Comparison of ENCODE assay signal across 25 cellular contexts in genomic region chr2:579351-579886, GRCh38.
DNase-seq lines count a peak whose midpoint lies in the region; ATAC-seq and TF ChIP-seq lines count a peak whose summit lies in the region.
"Had no signal": no experiment of that assay in that cellular context is flagged by ENCODE, and none has a peak within 500 bp of the region (broad histone marks: within the 10 kb centered on the region; RNA-seq: fewer than 3 reads in every experiment).

No MANE protein-coding gene starts in this region.

- H3K4me3 ChIP-seq in LNCaP clone FGC (ENCODE audit: low read depth, low read length) = no peak overlapping the region
- H3K4me3 ChIP-seq: dorsolateral prefrontal cortex, ovary, spleen, suprapubic skin had no signal

- TF ChIP-seq CTCF in LNCaP clone FGC (IDR thresholded peaks at IDR 0.05; ENCODE audit: control insufficient read depth, extremely low read depth, insufficient read depth) = no peak

- DNase-seq in DMS79 treated with DMSO at 0.1 percent for 48 hours (lab: John Stamatoyannopoulos, UW) = peak; percentile 12
- no peak for DNase-seq in DMS79 (lab: John Stamatoyannopoulos, UW)
- peak; percentile 96 for DNase-seq in LNCaP clone FGC (ENCODE audit: low read depth)
- peak; percentile 58 for DNase-seq in NCI-H69 (lab: John Stamatoyannopoulos, UW)
- peak; percentile 29 for DNase-seq in cerebellum (ENCODE audit: low spot score)
- DNase-seq in activated effector memory CD4-positive, alpha-beta T cell treated with anti-CD3 and anti-CD28 coated beads, Interleukin-2, amount 50 U/mL, for 16 hours = no peak
- DNase-seq: 8988T; activated CD4-positive, alpha-beta T cell treated with anti-CD3 and anti-CD28 coated beads, Interleukin-2, amount 10 ng/mL, durations not matched to agents 7 days and 5 days; anterior cingulate cortex; CD4-positive, alpha-beta memory T cell; DMS53; H7; islet precursor cell; NCI-H2171; ovary; SK-N-SH; spleen; stimulated activated CD4-positive, alpha-beta T cell treated with anti-CD3 and anti-CD28 coated beads, Interleukin-2, amount 100 ng/mL, for 48 hours; stimulated activated naive B cell treated with anti-CD40 and anti-IgM and Interleukin-4, amounts not matched to agents 10 μg/mL and 1 μg/mL and 100 μg/mL, for 72 hours had no signal

- ATAC-seq in HG02981 (IDR thresholded peaks at IDR 0.05; ENCODE audit: unreplicated experiment) = no peak
- no peak for ATAC-seq in GM19351 (IDR thresholded peaks at IDR 0.05; ENCODE audit: unreplicated experiment)
- ATAC-seq: activated naive CD4-positive, alpha-beta T cell treated with anti-CD3 and anti-CD28 coated beads, Interleukin-2, amount 50 U/mL, for 72 hours; natural killer cell treated with Interleukin-12 subunit alpha and Interleukin-12 subunit beta and Interleukin-15 and Interleukin-18, amount 100 ng/mL, for 72 hours; stimulated activated naive B cell treated with anti-CD40 and anti-IgM and Interleukin-4, amounts not matched to agents 10 μg/mL and 1 μg/mL and 100 μg/mL, for 72 hours had no signal

Comparison
In these comparisons a context has a peak if more than half of its experiments do, and no peak if none do; other contexts are left out.
1. DNase-seq: peak in DMS79 treated with DMSO at 0.1 percent for 48 hours (single experiment), LNCaP clone FGC (single experiment), NCI-H69 (single experiment) and cerebellum (single experiment); none in DMS79 (single experiment) and activated effector memory CD4-positive, alpha-beta T cell treated with anti-CD3 and anti-CD28 coated beads, Interleukin-2, amount 50 U/mL, for 16 hours (single experiment).